Comparison of ENCODE assay signal across 1 cellular context in genomic region chr7:127667751-127668530, GRCh38.
TF ChIP-seq lines count a peak whose summit lies in the region.

No MANE protein-coding gene starts in this region.

TF ChIP-seq in GM12878, 131 proteins besides CTCF, POLR2A, EP300 and RAD21 (continued from another document):
- TF ChIP-seq CEBPZ (IDR thresholded peaks at IDR 0.05; ENCODE audit: low read depth, low read length) (no peak), PKNOX1 (IDR thresholded peaks at IDR 0.05) (no peak), E4F1 (IDR thresholded peaks at IDR 0.05; ENCODE audit: borderline replicate concordance, partially characterized antibody) (no peak), MYB (IDR thresholded peaks at IDR 0.05; ENCODE audit: borderline replicate concordance, low read depth, low read length) (no peak), ZBED1 (IDR thresholded peaks at IDR 0.05; ENCODE audit: borderline replicate concordance) (no peak), SPI1 (IDR thresholded peaks at IDR 0.05; ENCODE audit: borderline replicate concordance, insufficient read depth, low read depth, low read length) (no peak)
